Comparison of ENCODE assay signal across 20 cellular contexts in the genomic region with DNA sequence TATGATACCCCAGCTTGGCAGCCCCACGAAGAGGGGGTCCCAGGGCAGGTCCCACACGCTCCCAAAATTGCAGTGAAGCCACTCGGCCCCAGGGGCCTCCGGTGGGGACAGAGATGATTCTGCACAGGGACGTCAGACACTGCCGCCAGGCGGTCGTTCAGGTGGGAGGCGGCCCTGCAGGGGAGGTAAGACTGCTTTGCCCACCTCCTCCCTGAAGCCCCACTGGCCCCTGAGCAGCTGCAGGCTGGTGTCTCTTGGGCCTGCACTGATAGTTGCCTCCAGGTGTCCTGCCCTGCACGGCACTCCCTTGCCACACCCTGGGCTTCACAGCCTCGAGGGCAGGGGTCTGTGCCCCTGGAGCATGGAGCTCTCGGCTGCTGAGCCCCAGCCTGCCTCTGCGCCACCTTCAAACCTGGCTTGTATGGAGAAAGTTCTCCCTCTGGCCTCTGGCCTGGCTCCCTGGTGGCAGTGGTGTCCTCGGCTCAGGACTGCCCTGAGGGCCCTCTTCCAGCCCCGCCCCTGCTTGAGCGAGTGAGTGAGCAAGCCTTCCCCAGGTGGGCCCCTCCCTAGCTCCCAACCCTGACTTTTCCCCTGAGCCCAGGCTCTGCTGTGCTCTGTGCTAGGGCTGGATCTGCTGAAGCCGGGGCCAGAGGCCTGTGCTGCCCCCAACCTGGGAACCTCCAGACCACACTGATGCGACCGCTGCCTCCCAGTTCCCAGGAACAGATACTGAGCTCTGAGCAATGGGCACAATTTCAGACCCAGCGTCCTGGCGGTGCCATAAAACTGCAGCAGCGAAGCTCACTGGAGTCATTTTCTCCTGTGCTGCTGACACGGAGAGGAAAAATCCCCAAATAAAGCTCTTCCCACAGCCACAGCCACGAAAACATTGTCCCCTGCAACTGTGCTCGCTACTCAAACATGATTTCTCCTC. TPM values are rescaled to one million over a fixed set of nuclear protein-coding genes. Genes with fewer than 3 reads are reported as not detected.
"Had no signal": no experiment of that assay in that cellular context is flagged by ENCODE, and none has a peak within 500 bp of the region (broad histone marks: within the 10 kb centered on the region; RNA-seq: fewer than 3 reads in every experiment).

No MANE protein-coding gene starts in this region.

- H3K27ac Mint-ChIP-seq: natural killer cell had no signal

- H3K4me1 ChIP-seq: heart left ventricle, psoas muscle had no signal

- H3K27ac ChIP-seq: dorsolateral prefrontal cortex, heart left ventricle, pancreas, psoas muscle, stomach, thoracic aorta had no signal

- ATAC-seq: esophagus mucosa, heart left ventricle, mucosa of descending colon, pancreas, sciatic nerve had no signal

- H3K9me3 ChIP-seq: mucosa of descending colon, pancreas, psoas muscle, thoracic aorta had no signal

- H3K4me3 ChIP-seq: dorsolateral prefrontal cortex, heart left ventricle, mucosa of descending colon, pancreas, psoas muscle, stomach, thoracic aorta had no signal

- DNase-seq: cortex of kidney; dorsolateral prefrontal cortex; effector CD8-positive, alpha-beta T cell; heart left ventricle; hypothalamus; kidney glomerular epithelial cell; mammary epithelial cell; mucosa of descending colon; natural killer cell; occipital lobe; psoas muscle; retina; stimulated activated CD4-positive, alpha-beta T cell treated with anti-CD3 and anti-CD28 coated beads, Interleukin-12 subunit alpha, Interleukin-12 subunit beta, amount 100 ng/mL, for 4 hours; stomach; substantia nigra had no signal

- H3K36me3 Mint-ChIP-seq: natural killer cell had no signal

- H3K4me3 Mint-ChIP-seq: natural killer cell, neural crest cell had no signal

- H3K9me3 Mint-ChIP-seq: natural killer cell, neural crest cell had no signal

- H3K36me3 ChIP-seq: heart left ventricle, pancreas, stomach, thoracic aorta had no signal

- H3K4me1 Mint-ChIP-seq: natural killer cell had no signal

RNA-seq across cellular contexts. Expression of a gene that starts 16.1 kb away (rescaled TPM):
- total RNA-seq: natural killer cell had no signal
